Comparison of ENCODE assay signal across 1 cellular context in the genomic region with DNA sequence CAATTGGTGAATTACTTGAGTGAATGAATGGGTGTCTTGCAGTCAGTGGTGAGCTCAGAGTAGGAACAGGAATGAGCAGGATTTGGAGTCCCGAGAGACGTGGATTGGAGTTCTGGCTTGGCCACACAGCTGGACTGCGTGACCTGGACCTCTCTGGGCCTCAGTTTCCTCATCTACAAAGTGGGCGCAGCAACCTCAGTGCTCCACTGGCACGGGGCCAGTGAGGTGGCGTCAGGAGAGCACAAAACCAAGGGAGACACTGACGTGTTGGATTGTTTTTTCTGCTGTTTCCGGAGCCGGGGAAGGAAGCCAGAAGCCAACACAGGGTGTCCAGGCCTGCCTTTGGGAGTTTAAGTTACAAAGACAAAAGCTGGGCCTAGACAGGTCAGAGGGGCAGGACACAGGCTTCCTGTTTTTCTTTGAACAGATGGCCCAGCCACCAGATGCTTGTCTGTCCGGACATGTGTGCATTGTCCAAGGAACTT.
TF ChIP-seq lines count a peak whose summit lies in the region.

No MANE protein-coding gene starts in this region.

TF ChIP-seq in liver, 16 proteins besides CTCF, POLR2A, EP300 and RAD21 (continued from another document):
- TF ChIP-seq, protein P1, sequence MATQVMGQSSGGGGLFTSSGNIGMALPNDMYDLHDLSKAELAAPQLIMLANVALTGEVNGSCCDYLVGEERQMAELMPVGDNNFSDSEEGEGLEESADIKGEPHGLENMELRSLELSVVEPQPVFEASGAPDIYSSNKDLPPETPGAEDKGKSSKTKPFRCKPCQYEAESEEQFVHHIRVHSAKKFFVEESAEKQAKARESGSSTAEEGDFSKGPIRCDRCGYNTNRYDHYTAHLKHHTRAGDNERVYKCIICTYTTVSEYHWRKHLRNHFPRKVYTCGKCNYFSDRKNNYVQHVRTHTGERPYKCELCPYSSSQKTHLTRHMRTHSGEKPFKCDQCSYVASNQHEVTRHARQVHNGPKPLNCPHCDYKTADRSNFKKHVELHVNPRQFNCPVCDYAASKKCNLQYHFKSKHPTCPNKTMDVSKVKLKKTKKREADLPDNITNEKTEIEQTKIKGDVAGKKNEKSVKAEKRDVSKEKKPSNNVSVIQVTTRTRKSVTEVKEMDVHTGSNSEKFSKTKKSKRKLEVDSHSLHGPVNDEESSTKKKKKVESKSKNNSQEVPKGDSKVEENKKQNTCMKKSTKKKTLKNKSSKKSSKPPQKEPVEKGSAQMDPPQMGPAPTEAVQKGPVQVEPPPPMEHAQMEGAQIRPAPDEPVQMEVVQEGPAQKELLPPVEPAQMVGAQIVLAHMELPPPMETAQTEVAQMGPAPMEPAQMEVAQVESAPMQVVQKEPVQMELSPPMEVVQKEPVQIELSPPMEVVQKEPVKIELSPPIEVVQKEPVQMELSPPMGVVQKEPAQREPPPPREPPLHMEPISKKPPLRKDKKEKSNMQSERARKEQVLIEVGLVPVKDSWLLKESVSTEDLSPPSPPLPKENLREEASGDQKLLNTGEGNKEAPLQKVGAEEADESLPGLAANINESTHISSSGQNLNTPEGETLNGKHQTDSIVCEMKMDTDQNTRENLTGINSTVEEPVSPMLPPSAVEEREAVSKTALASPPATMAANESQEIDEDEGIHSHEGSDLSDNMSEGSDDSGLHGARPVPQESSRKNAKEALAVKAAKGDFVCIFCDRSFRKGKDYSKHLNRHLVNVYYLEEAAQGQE (IDR thresholded peaks at IDR 0.05) = no peak
- TF ChIP-seq RXRA (IDR thresholded peaks at IDR 0.05) (no peak), JUND (IDR thresholded peaks at IDR 0.05) (no peak), GABPA (IDR thresholded peaks at IDR 0.05 in 1 of 2, conservative IDR thresholded peaks at IDR 0.05 in 1 of 2) (peak in 1 of 2 donors; percentile 26), SP1 (IDR thresholded peaks at IDR 0.05) (peak; percentile 27), EGR1 (IDR thresholded peaks at IDR 0.05; ENCODE audit: low read depth in 2 of 2) (no peak), TAF1 (conservative IDR thresholded peaks at IDR 0.05) (no peak), FOXA1 (IDR thresholded peaks at IDR 0.05) (no peak), YY1 (IDR thresholded peaks at IDR 0.05) (no peak), NR2F2 (IDR thresholded peaks at IDR 0.05) (peak; percentile 99), FOXA2 (IDR thresholded peaks at IDR 0.05) (no peak), HNF4G (IDR thresholded peaks at IDR 0.05) (no peak)
- TF ChIP-seq, protein P2, sequence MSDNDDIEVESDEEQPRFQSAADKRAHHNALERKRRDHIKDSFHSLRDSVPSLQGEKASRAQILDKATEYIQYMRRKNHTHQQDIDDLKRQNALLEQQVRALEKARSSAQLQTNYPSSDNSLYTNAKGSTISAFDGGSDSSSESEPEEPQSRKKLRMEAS (IDR thresholded peaks at IDR 0.05) = no peak
- TF ChIP-seq, protein P3, sequence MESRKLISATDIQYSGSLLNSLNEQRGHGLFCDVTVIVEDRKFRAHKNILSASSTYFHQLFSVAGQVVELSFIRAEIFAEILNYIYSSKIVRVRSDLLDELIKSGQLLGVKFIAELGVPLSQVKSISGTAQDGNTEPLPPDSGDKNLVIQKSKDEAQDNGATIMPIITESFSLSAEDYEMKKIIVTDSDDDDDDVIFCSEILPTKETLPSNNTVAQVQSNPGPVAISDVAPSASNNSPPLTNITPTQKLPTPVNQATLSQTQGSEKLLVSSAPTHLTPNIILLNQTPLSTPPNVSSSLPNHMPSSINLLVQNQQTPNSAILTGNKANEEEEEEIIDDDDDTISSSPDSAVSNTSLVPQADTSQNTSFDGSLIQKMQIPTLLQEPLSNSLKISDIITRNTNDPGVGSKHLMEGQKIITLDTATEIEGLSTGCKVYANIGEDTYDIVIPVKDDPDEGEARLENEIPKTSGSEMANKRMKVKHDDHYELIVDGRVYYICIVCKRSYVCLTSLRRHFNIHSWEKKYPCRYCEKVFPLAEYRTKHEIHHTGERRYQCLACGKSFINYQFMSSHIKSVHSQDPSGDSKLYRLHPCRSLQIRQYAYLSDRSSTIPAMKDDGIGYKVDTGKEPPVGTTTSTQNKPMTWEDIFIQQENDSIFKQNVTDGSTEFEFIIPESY (IDR thresholded peaks at IDR 0.05) = no peak
